In genomic region chrX:113586281-113586898, GRCh38 we compare ENCODE assay signal across 25 cellular contexts.
"Had no signal": no experiment of that assay in that cellular context is flagged by ENCODE, and none has a peak within 500 bp of the region (broad histone marks: within the 10 kb centered on the region; RNA-seq: fewer than 3 reads in every experiment).

No MANE protein-coding gene starts in this region.

- H3K4me3 ChIP-seq: left lung, lower lobe of right lung, ovary, right atrium auricular region, right lobe of liver, smooth muscle cell, tibial nerve, upper lobe of left lung, vagina had no signal

- H3K27me3 Mint-ChIP-seq: naive B cell; progenitor cell of endocrine pancreas; stimulated activated memory B cell treated with anti-CD40 and anti-IgM and Interleukin-4, amounts not matched to agents 10 μg/mL and 1 μg/mL and 100 μg/mL, for 72 hours; stimulated activated naive CD8-positive, alpha-beta T cell treated with anti-CD3 and anti-CD28 coated beads, Interleukin-15, amount 100 ng/mL, for 72 hours had no signal

- H3K27ac Mint-ChIP-seq: naive B cell; natural killer cell; progenitor cell of endocrine pancreas; stimulated activated memory B cell treated with anti-CD40 and anti-IgM and Interleukin-4, amounts not matched to agents 10 μg/mL and 1 μg/mL and 100 μg/mL, for 72 hours had no signal

- H3K27me3 ChIP-seq: left lung, ovary, right atrium auricular region, right lobe of liver, upper lobe of left lung, vagina had no signal

- H3K36me3 ChIP-seq: left lung, lower lobe of right lung, ovary, right atrium auricular region, right lobe of liver, tibial nerve, upper lobe of left lung, vagina had no signal

- H3K4me2 ChIP-seq: smooth muscle cell had no signal

- H3K36me3 Mint-ChIP-seq: naive B cell; natural killer cell; stimulated activated memory B cell treated with anti-CD40 and anti-IgM and Interleukin-4, amounts not matched to agents 10 μg/mL and 1 μg/mL and 100 μg/mL, for 72 hours had no signal

- H3K4me3 Mint-ChIP-seq: naive B cell; natural killer cell; stimulated activated memory B cell treated with anti-CD40 and anti-IgM and Interleukin-4, amounts not matched to agents 10 μg/mL and 1 μg/mL and 100 μg/mL, for 72 hours; stimulated activated naive CD8-positive, alpha-beta T cell treated with anti-CD3 and anti-CD28 coated beads, Interleukin-15, amount 100 ng/mL, for 72 hours had no signal

- FAIRE-seq: keratinocyte had no signal

- H3K4me1 Mint-ChIP-seq: natural killer cell; stimulated activated memory B cell treated with anti-CD40 and anti-IgM and Interleukin-4, amounts not matched to agents 10 μg/mL and 1 μg/mL and 100 μg/mL, for 72 hours; stimulated activated naive CD8-positive, alpha-beta T cell treated with anti-CD3 and anti-CD28 coated beads, Interleukin-15, amount 100 ng/mL, for 72 hours had no signal

- H3K9me3 Mint-ChIP-seq: stimulated activated naive CD8-positive, alpha-beta T cell treated with anti-CD3 and anti-CD28 coated beads, Interleukin-15, amount 100 ng/mL, for 72 hours had no signal

- H3K9me3 ChIP-seq: left lung, lower lobe of right lung, ovary, right lobe of liver, vagina had no signal

- H3K4me1 ChIP-seq: left lung, lower lobe of right lung, right atrium auricular region, right lobe of liver, tibial nerve, upper lobe of left lung, vagina had no signal

- DNase-seq: hippocampal formation; left colon; left lung; lower lobe of right lung; mammary epithelial cell; mesenchymal stem cell; naive B cell; natural killer cell; ovary; stimulated activated CD4-positive, alpha-beta T cell treated with anti-CD3 and anti-CD28 coated beads, Interleukin-1b, Interleukin-23, amount 100 ng/mL, for 48 hours; stimulated activated CD4-positive, alpha-beta T cell treated with anti-CD3 and anti-CD28 coated beads, Interleukin-2, amount 100 ng/mL, for 48 hours; stimulated activated CD4-positive, alpha-beta T cell treated with anti-CD3 and anti-CD28 coated beads, Interleukin-4, amount 100 ng/mL, for 4 hours; stimulated activated CD8-positive, alpha-beta memory T cell treated with anti-CD3 and anti-CD28 coated beads, Interleukin-4, amount 100 ng/mL, for 48 hours; stimulated activated naive CD4-positive, alpha-beta T cell treated with Interleukin-2 at 50 U/mL for 16 hours; stimulated activated naive CD8-positive, alpha-beta T cell treated with anti-CD3 and anti-CD28 coated beads, Interleukin-15, amount 100 ng/mL, for 72 hours; substantia nigra had no signal

- H3K27ac ChIP-seq: left lung, lower lobe of right lung, ovary, right atrium auricular region, right lobe of liver, tibial nerve, upper lobe of left lung, vagina had no signal
